In the genomic region with DNA sequence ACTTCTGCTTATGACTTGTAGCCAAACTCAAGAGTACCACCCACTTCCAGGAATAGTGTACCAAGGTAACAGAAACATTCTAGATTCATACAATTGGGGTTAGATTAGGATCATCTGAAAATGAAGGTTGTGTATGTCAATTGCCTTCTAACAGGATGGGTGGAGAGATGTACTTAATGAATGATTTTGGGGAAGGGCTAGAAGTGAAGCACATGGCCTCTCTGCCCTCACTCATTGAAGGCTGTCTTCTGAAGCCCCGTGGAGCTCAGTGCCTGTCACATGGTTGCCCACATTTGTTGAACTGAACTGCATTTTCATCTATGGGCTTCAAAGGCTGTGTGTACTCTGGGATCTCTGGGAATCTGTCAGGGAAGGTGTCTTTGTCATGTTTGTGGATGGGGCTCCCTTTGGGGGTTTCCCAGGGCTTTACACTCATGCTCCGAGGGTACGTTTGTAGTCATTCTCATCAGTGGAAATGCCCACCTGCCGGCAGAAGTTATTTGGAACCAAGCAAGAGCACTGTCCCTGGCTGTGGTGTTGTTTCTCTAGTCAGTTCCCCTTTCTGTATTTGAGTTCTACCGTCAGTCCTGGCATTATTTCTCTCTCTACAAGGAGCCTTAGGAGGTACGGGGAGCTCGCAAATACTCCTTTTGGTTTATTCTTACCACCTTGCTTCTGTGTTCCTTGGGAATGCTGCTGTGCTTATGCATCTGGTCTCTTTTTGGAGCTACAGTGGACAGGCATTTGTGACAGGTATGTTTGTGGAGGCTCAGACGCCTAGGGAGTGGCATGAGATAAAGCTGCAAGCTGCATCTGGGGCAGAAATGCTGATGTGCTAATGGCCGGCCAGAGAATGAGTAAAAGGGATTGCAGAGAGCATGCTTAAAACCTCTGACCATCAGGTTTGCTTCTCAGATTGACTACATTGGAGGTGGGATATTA, we compare ENCODE assay signal across 10 cellular contexts. TPM values are rescaled to one million over a fixed set of nuclear protein-coding genes. Genes with fewer than 3 reads are reported as not detected.
DNase-seq lines count a peak whose midpoint lies in the region; ATAC-seq, FAIRE-seq and TF ChIP-seq lines count a peak whose summit lies in the region.
"Had no signal": no experiment of that assay in that cellular context is flagged by ENCODE, and none has a peak within 500 bp of the region (broad histone marks: within the 10 kb centered on the region; RNA-seq: fewer than 3 reads in every experiment).

No MANE protein-coding gene starts in this region.

- peak; percentile 30 for ATAC-seq in GM19452 (IDR thresholded peaks at IDR 0.05; ENCODE audit: unreplicated experiment)
- ATAC-seq in central memory CD8-positive, alpha-beta T cell (replicated peaks; ENCODE audit: extremely low read depth, poor library complexity, severe bottlenecking), result peak; percentile 29
- no peak for ATAC-seq in psoas muscle

- TF ChIP-seq POLR2A in GM12891 (IDR thresholded peaks at IDR 0.05; ENCODE audit: low read depth, low read length), result 0 out of 2 replicates have a peak, but pooled peaks have one; percentile 31

- H3K9me3 ChIP-seq in psoas muscle, result no peaks in the 10 kb centered on the region

- H3K27ac Mint-ChIP-seq in central memory CD8-positive, alpha-beta T cell (ENCODE audit: low read depth), result no peak overlapping the region
- H3K27ac Mint-ChIP-seq in osteocyte (ENCODE audit: unreplicated experiment), result no peak overlapping the region

- H3K36me3 ChIP-seq in psoas muscle (ENCODE audit: insufficient read depth in 1 of 2, low read depth in 1 of 2), result no peaks in the 10 kb centered on the region

- H3K27ac ChIP-seq in psoas muscle, result no peak overlapping the region

- H3K4me1 ChIP-seq in psoas muscle, result no peaks in the 10 kb centered on the region

- DNase-seq in GM12891 (ENCODE audit: insufficient read length, low spot score), result no peak
- DNase-seq in KBM-7, result peak; percentile 82
- no peak for DNase-seq in central memory CD8-positive, alpha-beta T cell (ENCODE audit: low spot score in 2 of 2)
- no peak for DNase-seq in psoas muscle
- no peak for DNase-seq in ACHN
- no peak for DNase-seq in NCI-H774 (lab: John Stamatoyannopoulos, UW)
- no peak for DNase-seq in osteocyte (ENCODE audit: extremely low spot score, unreplicated experiment)
- DNase-seq: activated CD4-positive, CD25-positive, alpha-beta regulatory T cell treated with anti-CD3 and anti-CD28 coated beads, Interleukin-2, amount 50 U/mL, for 72 hours; NCI-H2107 had no signal

- no peak overlapping the region for H3K4me3 ChIP-seq in psoas muscle

- no peaks in the 10 kb centered on the region for H3K36me3 Mint-ChIP-seq in central memory CD8-positive, alpha-beta T cell (ENCODE audit: insufficient read depth)
- H3K36me3 Mint-ChIP-seq in osteocyte (ENCODE audit: unreplicated experiment), result no peaks in the 10 kb centered on the region

- WGBS in psoas muscle, 3 donors, result 62 to 73% (median 66%) methylated on average over 9 of the region's 9 CpGs

- H3K4me3 Mint-ChIP-seq in central memory CD8-positive, alpha-beta T cell, result peak overlapping the region; percentile 30
- no peak overlapping the region for H3K4me3 Mint-ChIP-seq in osteocyte (ENCODE audit: unreplicated experiment)

- H3K9me3 Mint-ChIP-seq in central memory CD8-positive, alpha-beta T cell, result no peaks in the 10 kb centered on the region
- H3K9me3 Mint-ChIP-seq in osteocyte (ENCODE audit: unreplicated experiment), result peaks cover 4% of the 10 kb centered on the region

- intact Hi-C loops in psoas muscle (cut with DNase I), result no loop called here

- in situ Hi-C loops in KBM-7 (cut with MboI; ENCODE audit: low pct_unique_long_range_greater_than_20kb, low sequenced_read_pairs) (no loop called here), ACHN (cut with HindIII; ENCODE audit: low pct_ligation_motif_present, low pct_unique_long_range_greater_than_20kb, low sequenced_read_pairs) (no loop called here)

- peak; percentile 95 for FAIRE-seq in GM12891 (lab: Jason Lieb, UNC)

- TF ChIP-seq CTCF in psoas muscle (IDR thresholded peaks at IDR 0.05), result no peak
- no peak for TF ChIP-seq CTCF in osteocyte (IDR thresholded peaks at IDR 0.05)

- H3K27me3 Mint-ChIP-seq in central memory CD8-positive, alpha-beta T cell, result peaks cover 52% of the 10 kb centered on the region
- H3K27me3 Mint-ChIP-seq in osteocyte (ENCODE audit: unreplicated experiment), result no peaks in the 10 kb centered on the region

- H3K4me1 Mint-ChIP-seq in central memory CD8-positive, alpha-beta T cell, result peaks cover 39% of the 10 kb centered on the region
- H3K4me1 Mint-ChIP-seq in osteocyte (ENCODE audit: unreplicated experiment), result no peaks in the 10 kb centered on the region

- H3K27me3 ChIP-seq in psoas muscle (ENCODE audit: insufficient read depth in 3 of 3, low read length in 2 of 3), result no peaks in the 10 kb centered on the region

TF ChIP-seq in GM12891, 5 proteins besides CTCF, POLR2A, EP300 and RAD21:
- TF ChIP-seq POLR2AphosphoS5 (IDR thresholded peaks at IDR 0.05; ENCODE audit: low read depth, low read length), result no peak; the same call in 1 of the 2 replicates
- no peak for TF ChIP-seq POU2F2 (IDR thresholded peaks at IDR 0.05; ENCODE audit: low read depth, low read length)
- TF ChIP-seq SPI1 (IDR thresholded peaks at IDR 0.05; ENCODE audit: low read depth, low read length), result peak; percentile 96
- no peak for TF ChIP-seq PAX5 (IDR thresholded peaks at IDR 0.05; ENCODE audit: insufficient read depth, low read length, severe bottlenecking)
- peak; percentile 41; the same call in 1 of the 2 replicates for TF ChIP-seq TAF1 (IDR thresholded peaks at IDR 0.05; ENCODE audit: low read depth, low read length)

RNA-seq across cellular contexts. Expression of a gene that starts 22.4 kb away (rescaled TPM):
- 14.8 TPM for polyA plus RNA-seq in GM12891 (2012; ENCODE audit: low read depth, missing spikeins)
- total RNA-seq in psoas muscle, result 1 to 10 TPM in 2 of 4 donors, under 1 TPM in 2; 0.71 to 1.4 (median 0.99) TPM
- polyA plus RNA-seq in psoas muscle, result under 1 TPM; 0.16 to 0.40 (median 0.24) TPM
- not detected in 2 replicates for total RNA-seq in osteocyte

RNA-seq across cellular contexts. Expression of a gene that starts 55.5 kb away (rescaled TPM):
- 2.4 TPM for polyA plus RNA-seq in GM12891 (2012; ENCODE audit: low read depth, missing spikeins)
- total RNA-seq in psoas muscle (not detected), osteocyte (not detected in 2 replicates)
- polyA plus RNA-seq in psoas muscle, result not detected

Comparison
In these comparisons a context has a peak if more than half of its experiments do, and no peak if none do; other contexts are left out.
1. ATAC-seq: peak in GM19452 (single experiment) and central memory CD8-positive, alpha-beta T cell (single experiment); none in psoas muscle (0 of 4).